8 cellular contexts compared by ENCODE assay signal in the genomic region with DNA sequence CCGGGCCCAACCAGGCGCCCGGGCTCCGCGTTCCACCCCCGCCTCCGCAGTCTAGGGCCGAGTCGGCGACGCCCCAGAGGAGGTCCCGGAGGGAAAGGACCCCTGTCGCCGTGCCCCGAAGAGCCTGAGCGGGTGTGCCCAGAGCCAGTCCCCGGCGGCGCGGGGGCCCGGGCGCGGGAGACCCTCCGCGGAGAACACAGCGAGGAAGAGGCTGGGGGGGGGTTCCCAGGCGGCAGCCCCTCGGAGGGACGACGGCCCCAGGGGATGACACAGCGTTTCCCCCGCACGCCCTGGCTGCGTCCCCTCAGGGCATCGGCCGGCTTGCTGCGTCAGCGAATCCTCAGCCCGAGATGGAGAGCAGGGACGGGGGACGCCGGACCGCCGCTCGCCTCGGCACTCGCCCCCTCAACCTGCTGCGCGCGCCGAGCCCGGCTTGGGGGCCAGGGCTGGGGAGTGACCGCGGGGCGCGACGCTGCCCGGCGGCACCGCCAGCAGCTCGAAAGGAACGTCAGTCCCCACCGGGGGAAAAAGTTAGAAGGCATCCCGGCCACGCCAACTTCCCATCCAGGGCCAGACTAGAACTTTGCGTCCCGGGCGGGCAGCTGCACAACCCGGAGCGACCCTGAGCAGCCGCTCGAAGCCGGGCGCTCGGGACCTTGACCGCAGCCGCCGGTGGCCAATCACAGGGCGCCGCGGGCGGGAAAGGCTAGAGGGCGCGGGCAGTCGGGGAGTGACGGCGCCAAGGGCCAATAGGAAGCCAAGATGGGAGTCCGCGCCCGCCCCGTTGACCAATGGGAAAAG. TPM values are rescaled to one million over a fixed set of nuclear protein-coding genes. Genes with fewer than 3 reads are reported as not detected.
DNase-seq lines count a peak whose midpoint lies in the region; ATAC-seq and TF ChIP-seq lines count a peak whose summit lies in the region.

No MANE protein-coding gene starts in this region.

- in situ Hi-C loops in astrocyte of the cerebellum (cut with HindIII; ENCODE audit: low sequenced_read_pairs), result no loop called here

- intact Hi-C loops in aorta (cut with DNase I), result loop anchor here in 1 of 2 donors (2.0 kb wide), 1 partner anchor 78 kb away; no protein-coding TSS in a partner anchor

- TF ChIP-seq CTCF in astrocyte of the cerebellum (IDR thresholded peaks at IDR 0.05; ENCODE audit: low read depth, low read length, missing control alignments), result no peak

- H3K9me3 ChIP-seq in aorta (ENCODE audit: control insufficient read depth, low read length), result no peaks in the 10 kb centered on the region

- DNase-seq in NCI-H187 treated with DMSO at 0.1 percent for 48 hours (lab: John Stamatoyannopoulos, UW) (peak; percentile 6), T-helper 9 cell (peak; percentile 95), astrocyte of the cerebellum (ENCODE audit: low read depth) (peak; percentile 88), hippocampal formation (lab: John Stamatoyannopoulos, UW) (peak; percentile 96 to 97), renal cortical epithelial cell (ENCODE audit: low read depth) (peak; percentile 76), aorta (peak; percentile 98 to 100)

- 0% methylated on average over 54 to 91 of the region's 91 CpGs for WGBS in aorta, 2 donors

- H3K4me1 ChIP-seq in aorta (ENCODE audit: control insufficient read depth in 1 of 2, insufficient read depth in 2 of 2, low read length in 2 of 2), result peaks cover 4 to 6% of the 10 kb centered on the region in 2 donors

- peak overlapping the region; percentile 49 to 73 for H3K27ac ChIP-seq in aorta (ENCODE audit: low read depth in 1 of 2, low read length in 2 of 2)

- peaks cover 0 to 3% of the 10 kb centered on the region in 2 donors for H3K36me3 ChIP-seq in aorta (ENCODE audit: control insufficient read depth in 1 of 2, insufficient read depth in 2 of 2, low read length in 1 of 2)

- ATAC-seq in GM18508 (IDR thresholded peaks at IDR 0.05; ENCODE audit: insufficient read depth, unreplicated experiment) (peak; percentile 75), HG02973 (IDR thresholded peaks at IDR 0.05; ENCODE audit: unreplicated experiment) (peak; percentile 91), aorta (ENCODE audit: low FRiP score) (peak; percentile 98)

- peak overlapping the region; percentile 80 for H3K4me3 ChIP-seq in astrocyte of the cerebellum (ENCODE audit: low read depth, low read length)
- H3K4me3 ChIP-seq in aorta (ENCODE audit: low read length in 2 of 2), result peak overlapping the region; percentile 60 to 77

- no peaks in the 10 kb centered on the region for H3K27me3 ChIP-seq in aorta (ENCODE audit: control insufficient read depth in 1 of 2, insufficient read depth in 2 of 2, low read length in 1 of 2)

RNA-seq across cellular contexts. Expression of a gene that starts 0.7 kb away (rescaled TPM):
- total RNA-seq in renal cortical epithelial cell (5.9 and 16.0 TPM in 2 replicates), aorta (10 to 100 TPM; 12.6 to 20.7 TPM)
- polyA plus RNA-seq in aorta, result 10 to 100 TPM in 1 of 2 donors, 1 to 10 TPM in 1; 6.3 to 17.0 TPM

RNA-seq across cellular contexts. Expression of a gene that starts 41.9 kb away (rescaled TPM):
- total RNA-seq in renal cortical epithelial cell (43.4 and 102 TPM in 2 replicates), aorta (10 to 100 TPM; 48.7 to 51.5 TPM)
- 10 to 100 TPM; 14.4 to 23.7 TPM for polyA plus RNA-seq in aorta

Comparison
In these comparisons a context has a peak if more than half of its experiments do, and no peak if none do; other contexts are left out.
1. Peak in every context shown above with its lines: DNase-seq, ATAC-seq, H3K4me3 ChIP-seq and H3K27ac ChIP-seq.
2. DNase-seq: peak in every context shown above with its lines; median percentile 99 in aorta; 96 in hippocampal formation; 95 in T-helper 9 cell; 88 in astrocyte of the cerebellum; 76 in renal cortical epithelial cell; 6 in NCI-H187 treated with DMSO at 0.1 percent for 48 hours.